In genomic region chr17:46930083-46930482, GRCh38 we compare ENCODE assay signal across 20 cellular contexts. TPM values are rescaled to one million over a fixed set of nuclear protein-coding genes. Genes with fewer than 3 reads are reported as not detected.
A peak's percentile ranks its signal among the peaks of the same experiment; 100 is the strongest.
DNase-seq lines count a peak whose midpoint lies in the region; ATAC-seq, FAIRE-seq and TF ChIP-seq lines count a peak whose summit lies in the region.
"Had no signal": no experiment of that assay in that cellular context is flagged by ENCODE, and none has a peak within 500 bp of the region (broad histone marks: within the 10 kb centered on the region; RNA-seq: fewer than 3 reads in every experiment).

No MANE protein-coding gene starts in this region.

- peak overlapping the region; percentile 78 for H3K27ac ChIP-seq in GM23248
- peak overlapping the region; percentile 98 for H3K27ac ChIP-seq in trophoblast cell (ENCODE audit: low read depth, low read length)
- H3K27ac ChIP-seq in pancreas, result no peak overlapping the region
- H3K27ac ChIP-seq in tibial artery, result no peak overlapping the region
- H3K27ac ChIP-seq: PC-9 had no signal

- H3K9ac ChIP-seq in GM23248, result peak overlapping the region; percentile 60; the same call in 1 of the 2 replicates
- H3K9ac ChIP-seq in trophoblast cell (ENCODE audit: low read length), result no peak overlapping the region

- peak overlapping the region; percentile 81 for H4K8ac ChIP-seq in trophoblast cell (ENCODE audit: low read depth, low read length)

- DNase-seq in GM23248 (no peak), WTC11 (ENCODE audit: low spot score) (no peak), glutamatergic neuron (no peak), trophoblast cell (no peak), pancreas (no peak), tibial artery (no peak)
- no peak for DNase-seq in stimulated activated CD4-positive, alpha-beta T cell treated with anti-CD3 and anti-CD28 coated beads, Interleukin-4, amount 100 ng/mL, for 4 hours
- DNase-seq: C1 segment of cervical spinal cord, DMS 273 treated with DMSO at 0.1 percent for 48 hours, GDM1, GOT3, NCI-H1092, NCI-H146, NCI-H2107, NCI-H2227 treated with DMSO at 0.1 percent for 48 hours, PC-9 had no signal

- H3K9me3 ChIP-seq in GM23248 (ENCODE audit: low read depth) (no peaks in the 10 kb centered on the region), trophoblast cell (ENCODE audit: insufficient read depth, low read depth, low read length) (no peaks in the 10 kb centered on the region), pancreas (no peaks in the 10 kb centered on the region), tibial artery (no peaks in the 10 kb centered on the region)

- no peak overlapping the region for H3K23ac ChIP-seq in trophoblast cell (ENCODE audit: low read length)

- peak overlapping the region; percentile 93 for H3K14ac ChIP-seq in trophoblast cell (ENCODE audit: low read length)

- H3K36me3 ChIP-seq in GM23248 (ENCODE audit: low read depth), result peaks cover 48% of the 10 kb centered on the region
- peaks cover 15 to 23% of the 10 kb centered on the region in 2 experiments for H3K36me3 ChIP-seq in trophoblast cell (ENCODE audit: control insufficient read depth in 1 of 2, insufficient read depth in 2 of 2, low read length in 2 of 2)
- H3K36me3 ChIP-seq in pancreas, result peaks cover 4 to 52% (median 25%) of the 10 kb centered on the region in 3 donors
- peaks cover 43 to 60% (median 48%) of the 10 kb centered on the region in 3 donors for H3K36me3 ChIP-seq in tibial artery

- H3K27ac Mint-ChIP-seq in WTC11 (peak overlapping the region; percentile 19; the same call in 1 of the 2 replicates), glutamatergic neuron (ENCODE audit: unreplicated experiment) (peak overlapping the region; percentile 95)

- peak overlapping the region; percentile 98 for H2BK120ac ChIP-seq in trophoblast cell (ENCODE audit: insufficient read depth, low read length, poor library complexity)

- H3K4me3 ChIP-seq in GM23248 (no peak overlapping the region), trophoblast cell (ENCODE audit: low read depth, low read length) (no peak overlapping the region), pancreas (no peak overlapping the region), tibial artery (no peak overlapping the region)
- H3K4me3 ChIP-seq: GM12878, PC-9 had no signal

- peak overlapping the region; percentile 78 for H2BK12ac ChIP-seq in trophoblast cell (ENCODE audit: low read length)

- POLR2A ChIA-PET in WTC11 (lab: Charles Lee), result no interaction called here

- H3K27me3 Mint-ChIP-seq in WTC11 (ENCODE audit: low read depth) (no peaks in the 10 kb centered on the region), glutamatergic neuron (ENCODE audit: unreplicated experiment) (peaks cover 3% of the 10 kb centered on the region)

- H3F3A ChIP-seq in GM23248 (ENCODE audit: insufficient read depth), result peaks cover 25% of the 10 kb centered on the region

- no peaks in the 10 kb centered on the region for H3K9me3 Mint-ChIP-seq in WTC11
- no peaks in the 10 kb centered on the region for H3K9me3 Mint-ChIP-seq in glutamatergic neuron (ENCODE audit: unreplicated experiment)

- H2AK5ac ChIP-seq in trophoblast cell (ENCODE audit: low read length), result peak overlapping the region; percentile 69

- CTCF ChIA-PET in WTC11 (lab: Charles Lee), result no interaction called here

- WGBS in GM23248 (ENCODE audit: low coverage in 1 of 2, low lambda C conversion rate in 2 of 2, missing lambda C conversion rate in 2 of 2), 2 experiments, result 85 to 91% methylated on average over 6 of the region's 6 CpGs
- WGBS in trophoblast cell (ENCODE audit: extremely low coverage, insufficient coverage, insufficient read length), result no CpG with 5 or more reads among the region's 6 CpGs
- 86 to 88% methylated on average over 6 of the region's 6 CpGs for WGBS in pancreas, 2 donors

- no peak for FAIRE-seq in pancreas (lab: Jason Lieb, UNC)
- FAIRE-seq: A204.1, GM12878 had no signal

- H3K36me3 Mint-ChIP-seq in WTC11, result peaks cover 48% of the 10 kb centered on the region
- H3K36me3 Mint-ChIP-seq in glutamatergic neuron (ENCODE audit: unreplicated experiment), result no peaks in the 10 kb centered on the region

- peak overlapping the region; percentile 96 for H2BK5ac ChIP-seq in trophoblast cell (ENCODE audit: low read depth, low read length, poor library complexity)

- H3K4me2 ChIP-seq in GM23248 (ENCODE audit: unreplicated experiment) (no peak overlapping the region), trophoblast cell (ENCODE audit: low read length) (no peak overlapping the region)
- H3K4me2 ChIP-seq: PC-9 had no signal

- peak overlapping the region; percentile 75 for H3K4ac ChIP-seq in trophoblast cell (ENCODE audit: low read depth, low read length)

- no peak for ATAC-seq in WTC11
- no peak for ATAC-seq in pancreas
- ATAC-seq in GM18520 (IDR thresholded peaks at IDR 0.05; ENCODE audit: unreplicated experiment), result no peak
- ATAC-seq: GM12878 had no signal

- no peaks in the 10 kb centered on the region for H3K4me1 Mint-ChIP-seq in WTC11
- H3K4me1 Mint-ChIP-seq in glutamatergic neuron (ENCODE audit: low read depth, unreplicated experiment), result peaks cover 29% of the 10 kb centered on the region

- peaks cover 12% of the 10 kb centered on the region; the same call in 1 of the 2 replicates for H4K20me1 ChIP-seq in GM23248 (ENCODE audit: insufficient read depth)

- no peak overlapping the region for H3K4me3 Mint-ChIP-seq in WTC11
- peak overlapping the region; percentile 71 for H3K4me3 Mint-ChIP-seq in glutamatergic neuron (ENCODE audit: unreplicated experiment)

- no peak overlapping the region for H2AFZ ChIP-seq in GM23248
- H2AFZ ChIP-seq in trophoblast cell (ENCODE audit: insufficient read depth, low read length, poor library complexity), result peak overlapping the region; percentile 75
- H2AFZ ChIP-seq: PC-9 had no signal

- peak overlapping the region; percentile 88 for H3K18ac ChIP-seq in trophoblast cell (ENCODE audit: low read length)

- peak overlapping the region; percentile 99 for H4K91ac ChIP-seq in trophoblast cell (ENCODE audit: low read depth, low read length)

- in situ Hi-C loops in GM23248 (cut with MboI), result loop anchor here (10.0 kb wide), 1 partner anchor 85 kb away; no protein-coding TSS in a partner anchor

- H3K79me2 ChIP-seq in GM23248 (ENCODE audit: insufficient read depth) (peaks cover 91% of the 10 kb centered on the region), trophoblast cell (ENCODE audit: control insufficient read depth, insufficient read depth, low read length, poor library complexity) (peaks cover 19% of the 10 kb centered on the region)

- no peaks in the 10 kb centered on the region for H3K9me2 ChIP-seq in GM23248 (ENCODE audit: insufficient read depth)

- H3K27me3 ChIP-seq in GM23248 (replicated peaks; ENCODE audit: insufficient read depth) (no peaks in the 10 kb centered on the region), trophoblast cell (ENCODE audit: insufficient read depth, low read length) (no peaks in the 10 kb centered on the region), pancreas (no peaks in the 10 kb centered on the region), tibial artery (no peaks in the 10 kb centered on the region)

- intact Hi-C loops in pancreas (cut with DNase I), result no loop called here
- intact Hi-C loops in tibial artery (cut with DNase I; ENCODE audit: low total_unique reads), result no loop called here

- H4K12ac ChIP-seq in trophoblast cell (ENCODE audit: low read depth, low read length), result peak overlapping the region; percentile 57

- H3K4me1 ChIP-seq in GM23248 (ENCODE audit: insufficient read depth) (peaks cover 23% of the 10 kb centered on the region), trophoblast cell (ENCODE audit: control insufficient read depth in 1 of 2, insufficient read depth in 2 of 2, low read length in 2 of 2) (peaks cover 23 to 49% of the 10 kb centered on the region in 2 experiments), pancreas (peaks cover 7 to 23% (median 17%) of the 10 kb centered on the region in 3 donors), tibial artery (peaks cover 0 to 30% (median 13%) of the 10 kb centered on the region in 4 donors)

- TF ChIP-seq CTCF in WTC11 (IDR thresholded peaks at IDR 0.05) (no peak), glutamatergic neuron (IDR thresholded peaks at IDR 0.05; ENCODE audit: partially characterized antibody, unreplicated experiment) (no peak), pancreas (IDR thresholded peaks at IDR 0.05) (no peak), tibial artery (IDR thresholded peaks at IDR 0.05) (no peak)

- peaks cover 49% of the 10 kb centered on the region for H3K79me1 ChIP-seq in trophoblast cell (ENCODE audit: low read length)

TF ChIP-seq in WTC11, 78 proteins besides CTCF, POLR2A, EP300 and RAD21 (continues in another document):
- TF ChIP-seq TP53 (CRISPR knock-in tag; IDR thresholded peaks at IDR 0.05), result no peak
- no peak for TF ChIP-seq NR3C1 (CRISPR knock-in tag; conservative IDR thresholded peaks at IDR 0.05; ENCODE audit: low read depth)
- no peak for TF ChIP-seq E2F5 (CRISPR knock-in tag; IDR thresholded peaks at IDR 0.05)
- no peak for TF ChIP-seq MAX (CRISPR knock-in tag; IDR thresholded peaks at IDR 0.05)

RNA-seq across cellular contexts. Expression of gene GOSR2, which starts 7.1 kb away (rescaled TPM):
- total RNA-seq in GM23248 (2014; rRNA removed; shearing (Covaris generic)), result 47.9 and 48.1 TPM in 2 replicates
- polyA plus RNA-seq in GM23248 (2016; fragmentation: Nextera tagmentation; extraction: Ambion mirVana), result 61.4 and 67.1 TPM in 2 replicates
- 37.6 to 45.8 TPM (median 40.1 TPM) in 3 replicates for total RNA-seq in WTC11 (2021)
- 62.4 TPM for total RNA-seq in glutamatergic neuron (ENCODE audit: unreplicated experiment)
- polyA plus RNA-seq in trophoblast cell (2013), result 54.2 and 56.7 TPM in 2 replicates
- total RNA-seq in pancreas, result 10 to 100 TPM; 26.5 to 33.2 (median 29.3) TPM
- 10 to 100 TPM; 14.3 to 20.1 TPM for polyA plus RNA-seq in pancreas

RNA-seq across cellular contexts. Expression of gene RPRML, which starts 49.0 kb away (rescaled TPM):
- total RNA-seq in GM23248 (2014; rRNA removed; shearing (Covaris generic)), result not detected in 2 replicates
- polyA plus RNA-seq in GM23248 (2016; fragmentation: Nextera tagmentation; extraction: Ambion mirVana), result not detected in 2 replicates
- total RNA-seq in WTC11 (2021), result 3.1 to 4.9 TPM (median 4.7 TPM) in 3 replicates
- 4.5 TPM for total RNA-seq in glutamatergic neuron (ENCODE audit: unreplicated experiment)
- polyA plus RNA-seq in trophoblast cell (2013), result 0.65 and 0.78 TPM in 2 replicates
- total RNA-seq in pancreas, result under 1 TPM in 4 of 6 donors, not detected in 2; 0.14 to 0.43 (median 0.22) TPM
- polyA plus RNA-seq in pancreas, result under 1 TPM in 1 of 2 donors, not detected in 1; 0.07 TPM
- total RNA-seq: GM12878, MCF 10A, PC-9 had no signal
- polyA plus RNA-seq: GM12878 had no signal

Comparison
In these comparisons a context has a peak if more than half of its experiments do, and no peak if none do; other contexts are left out.
1. H3K27ac ChIP-seq: peak in GM23248 (single experiment) and trophoblast cell (single experiment); none in pancreas (0 of 4) and tibial artery (0 of 2).